In the genomic region with DNA sequence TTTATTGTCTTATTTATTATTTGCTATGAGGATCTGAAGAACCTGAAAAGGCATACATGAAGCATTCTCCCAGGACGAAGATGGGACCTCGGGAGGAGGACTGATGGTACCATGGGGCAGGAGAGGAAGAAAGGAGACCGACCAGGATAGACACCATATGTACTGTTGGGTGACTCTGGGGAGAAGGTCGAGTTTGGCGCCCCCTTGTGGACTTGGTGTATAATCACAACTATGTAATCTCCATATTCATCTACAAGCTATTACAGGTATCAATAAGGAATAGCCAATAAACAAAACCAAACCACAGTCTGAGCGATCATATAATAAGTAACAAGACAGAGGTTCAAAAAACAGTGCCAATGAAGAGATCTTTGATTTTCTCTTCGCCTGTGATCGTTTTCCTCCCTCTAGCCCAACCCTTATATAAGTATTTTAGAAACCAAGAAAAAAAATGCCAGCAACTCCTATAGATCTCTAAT, we compare ENCODE assay signal across 8 cellular contexts.
DNase-seq lines count a peak whose midpoint lies in the region; ATAC-seq lines count a peak whose summit lies in the region.

No MANE protein-coding gene starts in this region.

- POLR2A ChIA-PET in activated CD4-positive, alpha-beta T cell treated with anti-CD3 and anti-CD28 coated beads, Interleukin-2, amount 10 ng/mL, durations not matched to agents 7 days and 5 days (lab: Charles Lee) = interaction anchor here (0.5 kb wide), 1 partner anchor 198 kb away, joined by 3 read pairs; no protein-coding TSS in a partner anchor

- H3K9me3 ChIP-seq in mesenchymal stem cell (ENCODE audit: control insufficient read depth, low read length) = no peaks in the 10 kb centered on the region

- no peaks in the 10 kb centered on the region for H3K4me1 Mint-ChIP-seq in activated CD4-positive, alpha-beta T cell treated with anti-CD3 and anti-CD28 coated beads, Interleukin-2, amount 10 ng/mL, durations not matched to agents 7 days and 5 days

- peak; percentile 66 for ATAC-seq in HG03139 (IDR thresholded peaks at IDR 0.05; ENCODE audit: unreplicated experiment)

- no peak overlapping the region for H3K23ac ChIP-seq in mesenchymal stem cell (ENCODE audit: low read length in 2 of 2)

- H3K9ac ChIP-seq in mesenchymal stem cell (ENCODE audit: low read length) = no peak overlapping the region

- H2AFZ ChIP-seq in mesenchymal stem cell (ENCODE audit: low read depth, low read length) = no peak overlapping the region

- H3K27ac ChIP-seq in mesenchymal stem cell (ENCODE audit: low read length, poor library complexity, severe bottlenecking) = no peak overlapping the region

- H3K27ac Mint-ChIP-seq in activated CD4-positive, alpha-beta T cell treated with anti-CD3 and anti-CD28 coated beads, Interleukin-2, amount 10 ng/mL, durations not matched to agents 7 days and 5 days = no peak overlapping the region

- H4K91ac ChIP-seq in mesenchymal stem cell (ENCODE audit: low read length) = no peak overlapping the region

- no peaks in the 10 kb centered on the region for H3K79me1 ChIP-seq in mesenchymal stem cell (replicated peaks; ENCODE audit: low read length, poor library complexity, severe bottlenecking)

- H3K18ac ChIP-seq in mesenchymal stem cell (ENCODE audit: low read depth in 1 of 2, low read length in 2 of 2) = no peak overlapping the region

- no peaks in the 10 kb centered on the region for H3K36me3 ChIP-seq in mesenchymal stem cell (ENCODE audit: control insufficient read depth in 1 of 2, insufficient read depth in 2 of 2, low read depth in 1 of 2, low read length in 2 of 2)

- no peak overlapping the region for H3K4me3 Mint-ChIP-seq in activated CD4-positive, alpha-beta T cell treated with anti-CD3 and anti-CD28 coated beads, Interleukin-2, amount 10 ng/mL, durations not matched to agents 7 days and 5 days

- peaks cover 22 to 26% of the 10 kb centered on the region in 2 experiments for H3K27me3 ChIP-seq in mesenchymal stem cell (ENCODE audit: control insufficient read depth in 1 of 2, insufficient read depth in 1 of 2, low read length in 2 of 2)

- H3K4me1 ChIP-seq in mesenchymal stem cell (ENCODE audit: control insufficient read depth, insufficient read depth, low read depth, low read length) = no peaks in the 10 kb centered on the region

- WGBS in mesenchymal stem cell = 52% methylated on average over 5 of the region's 8 CpGs

- H4K8ac ChIP-seq in mesenchymal stem cell (ENCODE audit: low read length) = no peak overlapping the region

- H3K9me3 Mint-ChIP-seq in activated CD4-positive, alpha-beta T cell treated with anti-CD3 and anti-CD28 coated beads, Interleukin-2, amount 10 ng/mL, durations not matched to agents 7 days and 5 days = no peaks in the 10 kb centered on the region

- peak; percentile 46 to 66 for DNase-seq in NCI-H2081 (lab: John Stamatoyannopoulos, UW)
- no peak for DNase-seq in NCI-H2081 treated with DMSO at 0.1 percent for 48 hours (lab: John Stamatoyannopoulos, UW)
- DNase-seq in NCI-H460 (ENCODE audit: extremely low read depth, low read depth) = peak; percentile 72
- DNase-seq in activated CD4-positive, alpha-beta T cell treated with anti-CD3 and anti-CD28 coated beads, Interleukin-2, amount 10 ng/mL, durations not matched to agents 7 days and 5 days = peak; percentile 82
- peak; percentile 36 to 59 for DNase-seq in dermis microvascular lymphatic vessel endothelial cell (ENCODE audit: low read depth in 2 of 2)
- DNase-seq in mesenchymal stem cell = peak; percentile 59
- peak; percentile 36 to 59 for DNase-seq in stimulated activated CD8-positive, alpha-beta memory T cell treated with anti-CD3 and anti-CD28 coated beads, Interleukin-4, amount 100 ng/mL, for 1 hour (ENCODE audit: low read depth in 2 of 2, low spot score in 1 of 2)

- H3K14ac ChIP-seq in mesenchymal stem cell (ENCODE audit: low read length in 2 of 2) = no peak overlapping the region

- no peak overlapping the region for H2BK15ac ChIP-seq in mesenchymal stem cell (ENCODE audit: low read depth, poor library complexity, severe bottlenecking)

- no peak overlapping the region for H2BK12ac ChIP-seq in mesenchymal stem cell (ENCODE audit: low read length in 2 of 2)

- H3K4me3 ChIP-seq in mesenchymal stem cell (ENCODE audit: insufficient read depth in 1 of 2, low read depth in 1 of 2, low read length in 2 of 2) = no peak overlapping the region

- peaks cover 8% of the 10 kb centered on the region for H3K27me3 Mint-ChIP-seq in activated CD4-positive, alpha-beta T cell treated with anti-CD3 and anti-CD28 coated beads, Interleukin-2, amount 10 ng/mL, durations not matched to agents 7 days and 5 days

- H3K4ac ChIP-seq in mesenchymal stem cell (ENCODE audit: low read depth in 1 of 2, low read length in 2 of 2) = no peak overlapping the region

- CTCF ChIA-PET in activated CD4-positive, alpha-beta T cell treated with anti-CD3 and anti-CD28 coated beads, Interleukin-2, amount 10 ng/mL, durations not matched to agents 7 days and 5 days (lab: Charles Lee) = interaction anchor here (0.6 to 1.6 kb wide), 6 partner anchors 8 to 615 kb away, joined by 3 to 11 read pairs (median 4); no protein-coding TSS in a partner anchor

- H3K36me3 Mint-ChIP-seq in activated CD4-positive, alpha-beta T cell treated with anti-CD3 and anti-CD28 coated beads, Interleukin-2, amount 10 ng/mL, durations not matched to agents 7 days and 5 days (ENCODE audit: low read depth) = no peaks in the 10 kb centered on the region

- H3K4me2 ChIP-seq in mesenchymal stem cell (ENCODE audit: low read length, poor library complexity, severe bottlenecking) = no peak overlapping the region

- H2BK120ac ChIP-seq in mesenchymal stem cell (ENCODE audit: low read depth, low read length) = no peak overlapping the region

- H2BK5ac ChIP-seq in mesenchymal stem cell (ENCODE audit: low read depth, low read length, poor library complexity, severe bottlenecking) = no peak overlapping the region

- no peak overlapping the region for H2AK5ac ChIP-seq in mesenchymal stem cell (ENCODE audit: low read length, severe bottlenecking)
